ENCODE assay signal across 1 cellular context in the genomic region with DNA sequence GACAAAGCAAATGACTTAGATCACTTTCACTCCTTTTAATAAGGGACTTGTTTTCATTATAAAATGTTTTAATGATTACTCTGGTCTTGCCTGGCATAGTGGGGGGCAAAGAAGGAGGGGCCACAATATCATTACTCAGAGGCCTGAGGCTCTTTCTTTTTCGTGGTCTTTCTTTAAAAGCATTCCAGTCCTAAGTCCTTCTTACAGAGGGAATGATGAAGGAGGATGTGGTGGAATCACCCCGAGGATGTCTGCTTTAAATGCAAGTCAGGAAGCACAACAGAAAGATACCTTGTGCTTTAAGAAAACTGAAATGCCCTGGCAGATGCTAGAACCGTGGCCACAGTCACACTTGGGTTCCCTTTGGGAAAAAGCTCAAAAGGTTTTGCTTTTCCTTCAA.
TF ChIP-seq lines count a peak whose summit lies in the region.

No MANE protein-coding gene starts in this region.

TF ChIP-seq in IMR-90, 13 proteins besides CTCF, POLR2A, EP300 and RAD21:
- TF ChIP-seq, protein P1, sequence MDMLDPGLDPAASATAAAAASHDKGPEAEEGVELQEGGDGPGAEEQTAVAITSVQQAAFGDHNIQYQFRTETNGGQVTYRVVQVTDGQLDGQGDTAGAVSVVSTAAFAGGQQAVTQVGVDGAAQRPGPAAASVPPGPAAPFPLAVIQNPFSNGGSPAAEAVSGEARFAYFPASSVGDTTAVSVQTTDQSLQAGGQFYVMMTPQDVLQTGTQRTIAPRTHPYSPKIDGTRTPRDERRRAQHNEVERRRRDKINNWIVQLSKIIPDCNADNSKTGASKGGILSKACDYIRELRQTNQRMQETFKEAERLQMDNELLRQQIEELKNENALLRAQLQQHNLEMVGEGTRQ (IDR thresholded peaks at IDR 0.05; ENCODE audit: low read depth, low read length): no peak
- TF ChIP-seq CHD1 (IDR thresholded peaks at IDR 0.05; ENCODE audit: low read depth, low read length) (no peak), RCOR1 (IDR thresholded peaks at IDR 0.05; ENCODE audit: insufficient replicate concordance, low read length) (no peak), BHLHE40 (IDR thresholded peaks at IDR 0.05; ENCODE audit: low read depth, low read length) (no peak), MAFK (IDR thresholded peaks at IDR 0.05; ENCODE audit: low read depth, low read length) (no peak), CEBPB (IDR thresholded peaks at IDR 0.05; ENCODE audit: low read depth, low read length) (no peak), MAZ (IDR thresholded peaks at IDR 0.05; ENCODE audit: borderline replicate concordance, low read depth, low read length) (no peak), RFX5 (IDR thresholded peaks at IDR 0.05; ENCODE audit: low read depth, low read length) (no peak), NFE2L2 (IDR thresholded peaks at IDR 0.05; ENCODE audit: low read depth, low read length) (no peak), MXI1 (IDR thresholded peaks at IDR 0.05; ENCODE audit: borderline replicate concordance, low read depth, low read length) (no peak), FOS (IDR thresholded peaks at IDR 0.05; ENCODE audit: low read depth, low read length) (no peak), SMC3 (IDR thresholded peaks at IDR 0.05; ENCODE audit: low read depth, low read length) (no peak)
- TF ChIP-seq, protein P2, sequence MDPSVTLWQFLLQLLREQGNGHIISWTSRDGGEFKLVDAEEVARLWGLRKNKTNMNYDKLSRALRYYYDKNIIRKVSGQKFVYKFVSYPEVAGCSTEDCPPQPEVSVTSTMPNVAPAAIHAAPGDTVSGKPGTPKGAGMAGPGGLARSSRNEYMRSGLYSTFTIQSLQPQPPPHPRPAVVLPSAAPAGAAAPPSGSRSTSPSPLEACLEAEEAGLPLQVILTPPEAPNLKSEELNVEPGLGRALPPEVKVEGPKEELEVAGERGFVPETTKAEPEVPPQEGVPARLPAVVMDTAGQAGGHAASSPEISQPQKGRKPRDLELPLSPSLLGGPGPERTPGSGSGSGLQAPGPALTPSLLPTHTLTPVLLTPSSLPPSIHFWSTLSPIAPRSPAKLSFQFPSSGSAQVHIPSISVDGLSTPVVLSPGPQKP (IDR thresholded peaks at IDR 0.05; ENCODE audit: borderline replicate concordance, low read depth, low read length): no peak
